Comparison of ENCODE assay signal across 19 cellular contexts in the genomic region with DNA sequence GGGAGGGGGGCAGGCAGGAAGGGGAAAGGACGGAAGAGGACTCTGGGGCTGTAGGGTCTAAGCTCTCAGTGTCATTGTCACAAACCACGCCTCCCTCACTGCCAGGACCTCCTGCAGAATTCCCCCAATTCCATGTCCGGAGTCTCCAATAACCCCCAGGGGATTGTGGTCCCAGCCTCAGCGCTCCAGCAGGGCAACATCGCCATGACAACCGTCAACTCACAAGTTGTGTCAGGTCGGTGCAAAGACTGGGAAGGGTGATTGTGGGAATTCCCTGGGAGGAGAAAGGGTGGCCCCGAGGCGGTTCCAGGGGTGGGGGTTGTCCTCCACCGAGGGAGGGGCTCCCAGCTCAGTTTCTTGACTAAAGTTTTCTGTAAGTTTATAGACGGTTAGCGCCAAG.
DNase-seq lines count a peak whose midpoint lies in the region; ATAC-seq and TF ChIP-seq lines count a peak whose summit lies in the region.
"Had no signal": no experiment of that assay in that cellular context is flagged by ENCODE, and none has a peak within 500 bp of the region (broad histone marks: within the 10 kb centered on the region; RNA-seq: fewer than 3 reads in every experiment).

No MANE protein-coding gene starts in this region.

- H3K36me3 Mint-ChIP-seq in osteocyte (ENCODE audit: unreplicated experiment): peaks cover 42% of the 10 kb centered on the region
- H3K36me3 Mint-ChIP-seq: immature natural killer cell had no signal

- no peak for TF ChIP-seq CTCF in epithelial cell of esophagus (IDR thresholded peaks at IDR 0.05; ENCODE audit: insufficient read depth, low read depth, low read length, missing control alignments)
- TF ChIP-seq CTCF in osteocyte (IDR thresholded peaks at IDR 0.05): no peak
- no peak for TF ChIP-seq CTCF in transverse colon (IDR thresholded peaks at IDR 0.05)

- 57 to 90% methylated on average over 2 to 12 of the region's 12 CpGs for WGBS in transverse colon (ENCODE audit: low coverage in 1 of 2), 2 donors

- no peak for TF ChIP-seq EP300 in transverse colon (IDR thresholded peaks at IDR 0.05; ENCODE audit: low read depth)

- intact Hi-C loops in left colon (cut with DNase I, micrococcal nuclease) (no loop called here), transverse colon (cut with DNase I; ENCODE audit: low total_unique reads) (no loop called here)

- H3K36me3 ChIP-seq in H7 (replicated peaks; ENCODE audit: control insufficient read depth, insufficient read depth, low read length) (no peaks in the 10 kb centered on the region), transverse colon (no peaks in the 10 kb centered on the region)
- H3K36me3 ChIP-seq: BE2C, Peyer's patch, right lobe of liver, WERI-Rb-1 had no signal

- H3K4me1 Mint-ChIP-seq in osteocyte (ENCODE audit: unreplicated experiment): peaks cover 10% of the 10 kb centered on the region

- H3K27ac ChIP-seq in transverse colon: no peak overlapping the region
- H3K27ac ChIP-seq: gastroesophageal sphincter, Peyer's patch, right lobe of liver, WERI-Rb-1 had no signal

- H3K27me3 ChIP-seq in H7 (ENCODE audit: control insufficient read depth, insufficient read depth, low read length) (peaks cover 1% of the 10 kb centered on the region; the same call in 1 of the 2 replicates), transverse colon (peaks cover 6% of the 10 kb centered on the region)
- H3K27me3 ChIP-seq: Peyer's patch had no signal

- no peak for ATAC-seq in left colon
- ATAC-seq: activated CD8-positive, alpha-beta T cell treated with anti-CD3 and anti-CD28 coated beads for 36 hours; gastroesophageal sphincter; right lobe of liver had no signal

- TF ChIP-seq POLR2A in transverse colon (IDR thresholded peaks at IDR 0.05): no peak

- H3K4me1 ChIP-seq in transverse colon: peaks cover 0 to 1% (median under 1%) of the 10 kb centered on the region in 4 donors
- H3K4me1 ChIP-seq: BE2C, Peyer's patch, right lobe of liver had no signal

- peak; percentile 84 for DNase-seq in H7
- peak; percentile 78 for DNase-seq in RPMI7951 (ENCODE audit: low read depth)
- peak; percentile 73 for DNase-seq in epithelial cell of esophagus (ENCODE audit: low read depth)
- no peak for DNase-seq in osteocyte (ENCODE audit: extremely low spot score, unreplicated experiment)
- DNase-seq in left colon: no peak
- DNase-seq in transverse colon: no peak
- no peak for DNase-seq in SW480 (ENCODE audit: low spot score)
- DNase-seq: activated CD8-positive, alpha-beta T cell treated with anti-CD3 and anti-CD28 coated beads for 36 hours; BE2C; immature natural killer cell; midbrain; MV-4-11; NCI-H2081 treated with DMSO at 0.1 percent for 48 hours; NCI-H774; Peyer's patch; right lobe of liver; stimulated activated CD4-positive, alpha-beta T cell treated with anti-CD3 and anti-CD28 coated beads, Interleukin-2, amount 100 ng/mL, for 48 hours; WERI-Rb-1 had no signal

- no peaks in the 10 kb centered on the region for H3K9me3 ChIP-seq in transverse colon
- H3K9me3 ChIP-seq: BE2C, gastroesophageal sphincter, Peyer's patch, right lobe of liver had no signal

- no peak overlapping the region for H3K4me3 ChIP-seq in H7 (ENCODE audit: insufficient read depth, low read depth, low read length)
- H3K4me3 ChIP-seq in epithelial cell of esophagus (ENCODE audit: low read length): no peak overlapping the region
- H3K4me3 ChIP-seq in transverse colon: no peak overlapping the region
- H3K4me3 ChIP-seq: gastroesophageal sphincter, Peyer's patch, right lobe of liver had no signal

- H3K4me3 Mint-ChIP-seq in osteocyte (ENCODE audit: unreplicated experiment): no peak overlapping the region
- H3K4me3 Mint-ChIP-seq: activated CD8-positive, alpha-beta T cell treated with anti-CD3 and anti-CD28 coated beads for 36 hours; immature natural killer cell had no signal

- in situ Hi-C loops in transverse colon (cut with MboI; ENCODE audit: low pct_ligation_motif_present in 1 of 4, low pct_unique_long_range_greater_than_20kb in 1 of 4, low sequenced_read_pairs in 3 of 4): loop anchor here in 1 of 4 donors (25.0 kb wide), 1 partner anchor 448 kb away; a partner anchor contains a TSS

- H3K27ac Mint-ChIP-seq in osteocyte (ENCODE audit: unreplicated experiment): peak overlapping the region; percentile 23
- H3K27ac Mint-ChIP-seq: activated CD8-positive, alpha-beta T cell treated with anti-CD3 and anti-CD28 coated beads for 36 hours; immature natural killer cell had no signal

- H3K9me3 Mint-ChIP-seq in osteocyte (ENCODE audit: unreplicated experiment): no peaks in the 10 kb centered on the region
- H3K9me3 Mint-ChIP-seq: activated CD8-positive, alpha-beta T cell treated with anti-CD3 and anti-CD28 coated beads for 36 hours; immature natural killer cell had no signal

- H3K27me3 Mint-ChIP-seq in osteocyte (ENCODE audit: unreplicated experiment): no peaks in the 10 kb centered on the region

Comparison
In these comparisons a context has a peak if more than half of its experiments do, and no peak if none do; other contexts are left out.
1. DNase-seq: peak in H7 (single experiment), RPMI7951 (single experiment) and epithelial cell of esophagus (single experiment); none in osteocyte (single experiment), left colon (0 of 2), transverse colon (single experiment) and SW480 (single experiment).